ENCODE assay signal across 37 cellular contexts in the genomic region with DNA sequence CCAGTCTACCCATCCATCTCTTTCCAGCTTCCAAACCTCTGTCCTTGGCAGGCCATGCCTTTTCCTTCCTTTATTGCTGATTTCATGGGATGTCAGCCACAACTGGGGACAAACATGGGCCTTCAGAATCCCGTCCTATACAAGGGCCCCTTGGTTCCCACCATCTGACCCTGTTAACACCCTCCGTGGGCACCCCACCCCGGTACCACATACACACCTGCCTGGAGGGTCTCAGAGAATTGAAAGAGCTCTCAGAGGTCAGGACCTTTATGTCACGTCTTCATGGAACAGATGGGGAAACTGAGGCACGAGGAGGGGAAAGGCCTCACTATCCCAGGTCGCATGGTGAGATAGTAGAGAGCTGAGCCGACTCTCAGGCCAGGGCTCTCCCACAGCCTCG. TPM values are rescaled to one million over a fixed set of nuclear protein-coding genes. Genes with fewer than 3 reads are reported as not detected.
"Had no signal": no experiment of that assay in that cellular context is flagged by ENCODE, and none has a peak within 500 bp of the region (broad histone marks: within the 10 kb centered on the region; RNA-seq: fewer than 3 reads in every experiment).

No MANE protein-coding gene starts in this region.

- H3K4me3 ChIP-seq: adrenal gland, ascending aorta, body of pancreas, breast epithelium, cardiac muscle cell had no signal

- H3K36me3 ChIP-seq: adrenal gland, ascending aorta, brain microvascular endothelial cell, breast epithelium, cardiac muscle cell had no signal

- H3K9me3 ChIP-seq: adrenal gland, ascending aorta, body of pancreas had no signal

- H3K4me1 ChIP-seq: adrenal gland, ascending aorta, body of pancreas, breast epithelium had no signal

- DNase-seq: activated effector memory CD4-positive, alpha-beta T cell treated with anti-CD3 and anti-CD28 coated beads, Interleukin-2, amount 50 U/mL, for 16 hours; activated effector memory CD4-positive, alpha-beta T cell treated with Interleukin-2 at 50 U/mL for 16 hours; activated gamma-delta T cell; activated gamma-delta T cell treated with Interleukin-2 at 50 U/mL for 16 hours; activated naive CD4-positive, alpha-beta T cell; activated naive CD4-positive, alpha-beta T cell treated with anti-CD3 and anti-CD28 coated beads for 36 hours; activated naive CD4-positive, alpha-beta T cell treated with anti-CD3 and anti-CD28 coated beads, Interleukin-2, amount 10 ng/mL, durations not matched to agents 7 days and 5 days; activated naive CD4-positive, alpha-beta T cell treated with anti-CD3 and anti-CD28 coated beads, Interleukin-2, amount 50 U/mL, for 16 hours; activated naive CD4-positive, alpha-beta T cell treated with Interleukin-2 at 50 U/mL for 16 hours; activated naive CD8-positive, alpha-beta T cell treated with anti-CD3 and anti-CD28 coated beads for 36 hours; activated naive CD8-positive, alpha-beta T cell treated with anti-CD3 and anti-CD28 coated beads, Interleukin-2, amount 10 ng/mL, durations not matched to agents 7 days and 5 days; activated naive CD8-positive, alpha-beta T cell treated with anti-CD3 and anti-CD28 coated beads, Interleukin-2, amount 50 U/mL, for 24 hours; activated T-cell treated with anti-CD3 and anti-CD28 coated beads for 4 hours; activated T-cell treated with anti-CD3 and anti-CD28 coated beads, Interleukin-2, amount 50 U/mL, for 1 hour; activated T-cell treated with anti-CD3 and anti-CD28 coated beads, Interleukin-2, amount 50 U/mL, for 24 hours; activated T-cell treated with anti-CD3 and anti-CD28 coated beads, Interleukin-2, amount 50 U/mL, for 4 hours; activated T-cell treated with anti-CD3 and anti-CD28 coated beads, Interleukin-2, amount 50 U/mL, for 48 hours; activated T-cell treated with anti-CD3 and anti-CD28 coated beads, Interleukin-2, amount 50 U/mL, for 72 hours; adrenal gland; amniotic stem cell; amygdala; anterior cingulate cortex; body of pancreas; brain microvascular endothelial cell; caudate nucleus; central memory CD4-positive, alpha-beta T cell; cerebellar nuclear complex had no signal

- H3K27me3 ChIP-seq: ascending aorta, body of pancreas, brain microvascular endothelial cell had no signal

- ATAC-seq: activated naive CD4-positive, alpha-beta T cell treated with anti-CD3 and anti-CD28 coated beads, Interleukin-2, amount 50 U/mL, for 72 hours; activated naive CD8-positive, alpha-beta T cell treated with anti-CD3 and anti-CD28 coated beads, Interleukin-2, amount 50 U/mL, for 24 hours; activated T-cell treated with anti-CD3 and anti-CD28 coated beads, Interleukin-2, amount 50 U/mL, for 4 hours; activated T-cell treated with anti-CD3 and anti-CD28 coated beads, Interleukin-2, amount 50 U/mL, for 72 hours; activated T-helper 17 cell treated with anti-CD3 and anti-CD28 coated beads, Interleukin-2, amount 50 U/mL, for 72 hours; body of pancreas had no signal

- H3K27ac ChIP-seq: adrenal gland, ascending aorta, body of pancreas, brain microvascular endothelial cell, breast epithelium, cardiac muscle cell had no signal

RNA-seq across cellular contexts. Expression of a gene that starts 53.0 kb away (rescaled TPM):
- total RNA-seq: activated naive CD4-positive, alpha-beta T cell treated with anti-CD3 and anti-CD28 coated beads for 36 hours; activated naive CD4-positive, alpha-beta T cell treated with anti-CD3 and anti-CD28 coated beads, Interleukin-2, amount 50 U/mL, for 72 hours; activated naive CD8-positive, alpha-beta T cell treated with anti-CD3 and anti-CD28 coated beads for 36 hours; activated naive CD8-positive, alpha-beta T cell treated with anti-CD3 and anti-CD28 coated beads, Interleukin-2, amount 10 ng/mL, durations not matched to agents 7 days and 5 days; activated T-cell treated with anti-CD3 and anti-CD28 coated beads, Interleukin-2, amount 50 U/mL, for 4 hours; activated T-cell treated with anti-CD3 and anti-CD28 coated beads, Interleukin-2, amount 50 U/mL, for 72 hours; activated T-helper 1 cell treated with anti-CD3 and anti-CD28 coated beads, Interleukin-12 subunit alpha, Interleukin-12 subunit beta, Interleukin-2, Interleukin-4 antibody, amounts not matched to agents 30 ng/mL and 10 ng/mL and 1 ng/mL, durations not matched to agents 14 hours and 24 hours and 36 hours; activated T-helper 17 cell treated with anti-CD3 and anti-CD28 coated beads, Interleukin-2, amount 50 U/mL, for 72 hours; activated T-helper 2 cell treated with anti-CD3 and anti-CD28 coated beads, Interferon-gamma antibody, Interleukin-2, Interleukin-4, amounts not matched to agents 10 μg/mL and 5 μg/mL and 100 μg/mL, durations not matched to agents 14 hours and 24 hours and 36 hours; aorta; ascending aorta; astrocyte; body of pancreas; bronchial epithelial cell had no signal
- polyA plus RNA-seq: aorta, cardiac muscle cell had no signal
